ENCODE assay signal across 1 cellular context in genomic region chr3:151584603-151585002, GRCh38.
TF ChIP-seq lines count a peak whose summit lies in the region.

No MANE protein-coding gene starts in this region.

TF ChIP-seq in GM12878, 131 proteins besides CTCF, POLR2A, EP300 and RAD21 (continued from another document):
- TF ChIP-seq ZBTB40 (IDR thresholded peaks at IDR 0.05; ENCODE audit: borderline replicate concordance) (peak; percentile 72; the same call in 1 of the 2 replicates), WRNIP1 (IDR thresholded peaks at IDR 0.05; ENCODE audit: borderline replicate concordance, low read depth, low read length) (no peak), ZBTB33 (IDR thresholded peaks at IDR 0.05) (no peak), PKNOX1 (IDR thresholded peaks at IDR 0.05) (peak; percentile 51; the same call in 1 of the 2 replicates), IKZF2 (IDR thresholded peaks at IDR 0.05) (peak; percentile 42 to 44; a peak in 2 of 4 replicates), E2F8 (IDR thresholded peaks at IDR 0.05; ENCODE audit: low read depth, partially characterized antibody) (no peak), SMARCA5 (IDR thresholded peaks at IDR 0.05) (no peak), TCF12 (IDR thresholded peaks at IDR 0.05; ENCODE audit: low read depth, low read length) (peak; percentile 53; the same call in 1 of the 2 replicates), ZZZ3 (IDR thresholded peaks at IDR 0.05; ENCODE audit: control insufficient read depth, insufficient read length, low read depth) (no peak), SREBF1 (IDR thresholded peaks at IDR 0.05; ENCODE audit: low read length) (no peak), ZNF24 (IDR thresholded peaks at IDR 0.05) (no peak), TCF3 (IDR thresholded peaks at IDR 0.05; ENCODE audit: borderline replicate concordance, insufficient read depth, low read depth, low read length) (no peak), IKZF1 (conservative IDR thresholded peaks at IDR 0.05) (peak; percentile 82), IRF4 (IDR thresholded peaks at IDR 0.05; ENCODE audit: low read depth, low read length) (no peak), DPF2 (IDR thresholded peaks at IDR 0.05) (peak; percentile 77)
